In genomic region chr3:124034809-124035152, GRCh38 we compare ENCODE assay signal across 9 cellular contexts. TPM values are rescaled to one million over a fixed set of nuclear protein-coding genes. Genes with fewer than 3 reads are reported as not detected.
DNase-seq lines count a peak whose midpoint lies in the region; ATAC-seq lines count a peak whose summit lies in the region.
"Had no signal": no experiment of that assay in that cellular context is flagged by ENCODE, and none has a peak within 500 bp of the region (broad histone marks: within the 10 kb centered on the region; RNA-seq: fewer than 3 reads in every experiment).

No MANE protein-coding gene starts in this region.

- WGBS in mesenchymal stem cell, result 39% methylated on average over 2 of the region's 2 CpGs

- no peak overlapping the region for H3K18ac ChIP-seq in mesenchymal stem cell (ENCODE audit: low read depth in 1 of 2, low read length in 2 of 2)

- peaks cover 24% of the 10 kb centered on the region for H3K27me3 Mint-ChIP-seq in activated T-cell treated with anti-CD3 and anti-CD28 coated beads, Interleukin-2, amount 50 U/mL, for 72 hours (ENCODE audit: low read depth)
- peaks cover 36% of the 10 kb centered on the region for H3K27me3 Mint-ChIP-seq in activated T-helper 17 cell treated with anti-CD3 and anti-CD28 coated beads, Interleukin-2, amount 50 U/mL, for 72 hours

- H3K27ac ChIP-seq in mesenchymal stem cell (ENCODE audit: low read length, poor library complexity, severe bottlenecking) (no peak overlapping the region), stomach smooth muscle (ENCODE audit: low read length) (no peak overlapping the region)

- H3K36me3 ChIP-seq in mesenchymal stem cell (ENCODE audit: control insufficient read depth in 1 of 2, insufficient read depth in 2 of 2, low read depth in 1 of 2, low read length in 2 of 2) (no peaks in the 10 kb centered on the region), stomach smooth muscle (ENCODE audit: control insufficient read depth in 2 of 2, insufficient read depth in 2 of 2, low read length in 2 of 2) (peaks cover 0 to 2% of the 10 kb centered on the region in 2 donors)

- no peak overlapping the region for H2AFZ ChIP-seq in mesenchymal stem cell (ENCODE audit: low read depth, low read length)

- H3K36me3 Mint-ChIP-seq in activated T-cell treated with anti-CD3 and anti-CD28 coated beads, Interleukin-2, amount 50 U/mL, for 72 hours (ENCODE audit: insufficient read depth in 2 of 2), result peaks cover 0 to 3% of the 10 kb centered on the region in 2 donors
- H3K36me3 Mint-ChIP-seq in activated T-helper 17 cell treated with anti-CD3 and anti-CD28 coated beads, Interleukin-2, amount 50 U/mL, for 72 hours (ENCODE audit: low read depth), result no peaks in the 10 kb centered on the region

- H3K27me3 ChIP-seq in mesenchymal stem cell (ENCODE audit: control insufficient read depth in 1 of 2, insufficient read depth in 1 of 2, low read length in 2 of 2) (peaks cover 20 to 28% of the 10 kb centered on the region in 2 experiments), stomach smooth muscle (ENCODE audit: control insufficient read depth in 1 of 2, insufficient read depth in 2 of 2, low read length in 2 of 2) (no peaks in the 10 kb centered on the region)

- peaks cover 36% of the 10 kb centered on the region for H3K79me1 ChIP-seq in mesenchymal stem cell (replicated peaks; ENCODE audit: low read length, poor library complexity, severe bottlenecking)

- ATAC-seq in activated T-cell treated with anti-CD3 and anti-CD28 coated beads, Interleukin-2, amount 50 U/mL, for 72 hours (replicated peaks in 1 of 2), result no peak
- no peak for ATAC-seq in activated T-helper 17 cell treated with anti-CD3 and anti-CD28 coated beads, Interleukin-2, amount 50 U/mL, for 72 hours (replicated peaks)
- ATAC-seq in GM21786 (IDR thresholded peaks at IDR 0.05; ENCODE audit: unreplicated experiment), result no peak

- H3K9ac ChIP-seq in mesenchymal stem cell (ENCODE audit: low read length), result peak overlapping the region; percentile 78
- H3K9ac ChIP-seq in stomach smooth muscle (ENCODE audit: low read length in 2 of 2), result peak overlapping the region in 1 of 2 donors; percentile 76

- peak overlapping the region; percentile 90 for H3K4me2 ChIP-seq in mesenchymal stem cell (ENCODE audit: low read length, poor library complexity, severe bottlenecking)

- no peak overlapping the region for H2BK5ac ChIP-seq in mesenchymal stem cell (ENCODE audit: low read depth, low read length, poor library complexity, severe bottlenecking)

- peaks cover 8% of the 10 kb centered on the region for H3K4me1 Mint-ChIP-seq in activated T-cell treated with anti-CD3 and anti-CD28 coated beads, Interleukin-2, amount 50 U/mL, for 72 hours (ENCODE audit: low read depth)
- peaks cover 11% of the 10 kb centered on the region for H3K4me1 Mint-ChIP-seq in activated T-helper 17 cell treated with anti-CD3 and anti-CD28 coated beads, Interleukin-2, amount 50 U/mL, for 72 hours

- H4K91ac ChIP-seq in mesenchymal stem cell (ENCODE audit: low read length), result no peak overlapping the region

- H2BK15ac ChIP-seq in mesenchymal stem cell (ENCODE audit: low read depth, poor library complexity, severe bottlenecking), result no peak overlapping the region

- DNase-seq in activated T-cell treated with anti-CD3 and anti-CD28 coated beads, Interleukin-2, amount 50 U/mL, for 72 hours, result no peak
- DNase-seq in activated T-cell treated with anti-CD3 and anti-CD28 coated beads, Interleukin-2, amount 50 U/mL, for 48 hours, result no peak
- DNase-seq in mesenchymal stem cell (no peak), C1 segment of cervical spinal cord (lab: John Stamatoyannopoulos, UW) (no peak), cortex of kidney (lab: John Stamatoyannopoulos, UW) (no peak)

- H3K4me1 ChIP-seq in mesenchymal stem cell (ENCODE audit: control insufficient read depth, insufficient read depth, low read depth, low read length) (peaks cover 14% of the 10 kb centered on the region), stomach smooth muscle (ENCODE audit: control insufficient read depth, insufficient read depth, low read length) (peaks cover 16% of the 10 kb centered on the region)

- peak overlapping the region in 1 of 2 experiments; percentile 87 for H3K4me3 ChIP-seq in mesenchymal stem cell (ENCODE audit: insufficient read depth in 1 of 2, low read depth in 1 of 2, low read length in 2 of 2)
- peak overlapping the region; percentile 86 to 91 for H3K4me3 ChIP-seq in stomach smooth muscle (ENCODE audit: low read length in 2 of 2)

- no peak overlapping the region for H2AK5ac ChIP-seq in mesenchymal stem cell (ENCODE audit: low read length, severe bottlenecking)

- H3K9me3 Mint-ChIP-seq in activated T-cell treated with anti-CD3 and anti-CD28 coated beads, Interleukin-2, amount 50 U/mL, for 72 hours, result peaks cover 2 to 3% of the 10 kb centered on the region in 2 donors
- no peaks in the 10 kb centered on the region for H3K9me3 Mint-ChIP-seq in activated T-helper 17 cell treated with anti-CD3 and anti-CD28 coated beads, Interleukin-2, amount 50 U/mL, for 72 hours

- peak overlapping the region; percentile 70 to 74 for H3K4me3 Mint-ChIP-seq in activated T-cell treated with anti-CD3 and anti-CD28 coated beads, Interleukin-2, amount 50 U/mL, for 72 hours
- H3K4me3 Mint-ChIP-seq in activated T-helper 17 cell treated with anti-CD3 and anti-CD28 coated beads, Interleukin-2, amount 50 U/mL, for 72 hours, result peak overlapping the region; percentile 65

- H3K23ac ChIP-seq in mesenchymal stem cell (ENCODE audit: low read length in 2 of 2), result no peak overlapping the region

- H2BK12ac ChIP-seq in mesenchymal stem cell (ENCODE audit: low read length in 2 of 2), result no peak overlapping the region

- no peak overlapping the region for H2BK120ac ChIP-seq in mesenchymal stem cell (ENCODE audit: low read depth, low read length)

- H4K8ac ChIP-seq in mesenchymal stem cell (ENCODE audit: low read length), result no peak overlapping the region

- no peaks in the 10 kb centered on the region for H3K9me3 ChIP-seq in mesenchymal stem cell (ENCODE audit: control insufficient read depth, low read length)
- no peaks in the 10 kb centered on the region for H3K9me3 ChIP-seq in stomach smooth muscle (ENCODE audit: control insufficient read depth in 2 of 2, low read length in 2 of 2)

- no peak overlapping the region for H3K14ac ChIP-seq in mesenchymal stem cell (ENCODE audit: low read length in 2 of 2)

- H3K4ac ChIP-seq in mesenchymal stem cell (ENCODE audit: low read depth in 1 of 2, low read length in 2 of 2), result no peak overlapping the region

- H3K27ac Mint-ChIP-seq in activated T-cell treated with anti-CD3 and anti-CD28 coated beads, Interleukin-2, amount 50 U/mL, for 72 hours, result no peak overlapping the region
- no peak overlapping the region for H3K27ac Mint-ChIP-seq in activated T-helper 17 cell treated with anti-CD3 and anti-CD28 coated beads, Interleukin-2, amount 50 U/mL, for 72 hours

RNA-seq across cellular contexts. Expression of gene KALRN, which starts 1.6 kb away (rescaled TPM):
- 1 to 10 TPM; 1.1 to 1.7 TPM for total RNA-seq in activated T-cell treated with anti-CD3 and anti-CD28 coated beads, Interleukin-2, amount 50 U/mL, for 72 hours
- total RNA-seq in activated T-helper 17 cell treated with anti-CD3 and anti-CD28 coated beads, Interleukin-2, amount 50 U/mL, for 72 hours, result under 1 TPM; 0.61 to 0.95 TPM
- polyA plus RNA-seq in mesenchymal stem cell (2013, experiment 1 of 2), result 2.1 TPM
- polyA plus RNA-seq in mesenchymal stem cell (2013, experiment 2 of 2), result 2.3 TPM

RNA-seq across cellular contexts. Expression of gene ROPN1, which starts 42.9 kb away (rescaled TPM):
- not detected for total RNA-seq in activated T-cell treated with anti-CD3 and anti-CD28 coated beads, Interleukin-2, amount 50 U/mL, for 72 hours
- total RNA-seq in activated T-helper 17 cell treated with anti-CD3 and anti-CD28 coated beads, Interleukin-2, amount 50 U/mL, for 72 hours, result not detected
- not detected for polyA plus RNA-seq in mesenchymal stem cell (2013, experiment 1 of 2)
- not detected for polyA plus RNA-seq in mesenchymal stem cell (2013, experiment 2 of 2)
- total RNA-seq: mucosa of gallbladder had no signal
